ENCODE assay signal across 1 cellular context in genomic region chr11:73242291-73243092, GRCh38.
A peak's percentile ranks its signal among the peaks of the same experiment; 100 is the strongest.
TF ChIP-seq lines count a peak whose summit lies in the region.

No MANE protein-coding gene starts in this region.

TF ChIP-seq in K562, 482 proteins besides CTCF, POLR2A, EP300 and RAD21 (continued from another document and continues in another):
- TF ChIP-seq, protein P1, sequence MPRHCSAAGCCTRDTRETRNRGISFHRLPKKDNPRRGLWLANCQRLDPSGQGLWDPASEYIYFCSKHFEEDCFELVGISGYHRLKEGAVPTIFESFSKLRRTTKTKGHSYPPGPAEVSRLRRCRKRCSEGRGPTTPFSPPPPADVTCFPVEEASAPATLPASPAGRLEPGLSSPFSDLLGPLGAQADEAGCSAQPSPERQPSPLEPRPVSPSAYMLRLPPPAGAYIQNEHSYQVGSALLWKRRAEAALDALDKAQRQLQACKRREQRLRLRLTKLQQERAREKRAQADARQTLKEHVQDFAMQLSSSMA (CRISPR knock-in tag; IDR thresholded peaks at IDR 0.05) = no peak
- TF ChIP-seq SMAD4 (CRISPR knock-in tag; conservative IDR thresholded peaks at IDR 0.05) (peak; percentile 95), ELF2 (CRISPR knock-in tag; IDR thresholded peaks at IDR 0.05) (peak; percentile 61; the same call in 1 of the 2 replicates), POU5F1 (IDR thresholded peaks at IDR 0.05; ENCODE audit: borderline replicate concordance, low read depth, low read length, partially characterized antibody) (peak; percentile 37), IFI16 (CRISPR knock-in tag; IDR thresholded peaks at IDR 0.05) (no peak), ZNF324 (CRISPR knock-in tag; IDR thresholded peaks at IDR 0.05) (no peak), PRDM10 (IDR thresholded peaks at IDR 0.05; ENCODE audit: partially characterized antibody) (peak; percentile 41), STAG1 (CRISPR knock-in tag; IDR thresholded peaks at IDR 0.05; ENCODE audit: borderline replicate concordance) (peak; percentile 82; the same call in 1 of the 2 replicates), SPI1 (IDR thresholded peaks at IDR 0.05; ENCODE audit: borderline replicate concordance, low read depth, low read length) (peak; percentile 8; the same call in 1 of the 2 replicates), KDM4B (IDR thresholded peaks at IDR 0.05; ENCODE audit: borderline replicate concordance in 2 of 2, low read depth in 1 of 2) (no peak), CC2D1A (IDR thresholded peaks at IDR 0.05) (peak; percentile 86), ZNF184 (CRISPR knock-in tag; IDR thresholded peaks at IDR 0.05) (no peak), DIDO1 (tag; IDR thresholded peaks at IDR 0.05; ENCODE audit: low read depth) (peak; percentile 70), ZNF3 (CRISPR knock-in tag; IDR thresholded peaks at IDR 0.05) (no peak), TAF1 (IDR thresholded peaks at IDR 0.05; ENCODE audit: control insufficient read depth, extremely low read depth, insufficient read depth, low read length, severe bottlenecking) (peak; percentile 34), MAZ (CRISPR knock-in tag; conservative IDR thresholded peaks at IDR 0.05 in 1 of 2, IDR thresholded peaks at IDR 0.05 in 1 of 2) (peak in 1 of 2 experiments; percentile 60; a peak in 2 of 4 replicates), PHF20 (IDR thresholded peaks at IDR 0.05; ENCODE audit: partially characterized antibody) (peak; percentile 84), PHF8 (IDR thresholded peaks at IDR 0.05; ENCODE audit: borderline replicate concordance, low read length) (peak; percentile 18; the same call in 1 of the 2 replicates), MTA3 (IDR thresholded peaks at IDR 0.05; ENCODE audit: borderline replicate concordance) (0 out of 2 replicates have a peak, but pooled peaks have one; percentile 47), ETV1 (tag; conservative IDR thresholded peaks at IDR 0.05; ENCODE audit: low read depth) (peak; percentile 56), IRF1 (CRISPR knock-in tag; IDR thresholded peaks at IDR 0.05; ENCODE audit: borderline replicate concordance) (no peak), SRSF7 (optimal IDR thresholded peaks at IDR 0.05; ENCODE audit: low read depth, low read length) (no peak), GABPB1 (CRISPR knock-in tag; IDR thresholded peaks at IDR 0.05) (0 out of 2 replicates have a peak, but pooled peaks have one; percentile 24), TFAP4 (CRISPR knock-in tag; IDR thresholded peaks at IDR 0.05; ENCODE audit: borderline replicate concordance) (peak; percentile 47; the same call in 1 of the 2 replicates), RB1 (IDR thresholded peaks at IDR 0.05; ENCODE audit: low read depth) (0 out of 2 replicates have a peak, but pooled peaks have one; percentile 55), FOSL1 (tag; conservative IDR thresholded peaks at IDR 0.05) (0 out of 2 replicates have a peak, but pooled peaks have one; percentile 17), NCOA1 (IDR thresholded peaks at IDR 0.05; ENCODE audit: low read depth) (no peak), CTBP1 (IDR thresholded peaks at IDR 0.05; ENCODE audit: borderline replicate concordance) (peak; percentile 63; the same call in 1 of the 2 replicates), ZKSCAN1 (IDR thresholded peaks at IDR 0.05; ENCODE audit: low read depth, low read length) (0 out of 2 replicates have a peak, but pooled peaks have one; percentile 33), TBP (optimal IDR thresholded peaks at IDR 0.05; ENCODE audit: low read depth, low read length) (peak; percentile 56), USF2 (CRISPR knock-in tag; IDR thresholded peaks at IDR 0.05) (no peak)
- TF ChIP-seq, protein P2, sequence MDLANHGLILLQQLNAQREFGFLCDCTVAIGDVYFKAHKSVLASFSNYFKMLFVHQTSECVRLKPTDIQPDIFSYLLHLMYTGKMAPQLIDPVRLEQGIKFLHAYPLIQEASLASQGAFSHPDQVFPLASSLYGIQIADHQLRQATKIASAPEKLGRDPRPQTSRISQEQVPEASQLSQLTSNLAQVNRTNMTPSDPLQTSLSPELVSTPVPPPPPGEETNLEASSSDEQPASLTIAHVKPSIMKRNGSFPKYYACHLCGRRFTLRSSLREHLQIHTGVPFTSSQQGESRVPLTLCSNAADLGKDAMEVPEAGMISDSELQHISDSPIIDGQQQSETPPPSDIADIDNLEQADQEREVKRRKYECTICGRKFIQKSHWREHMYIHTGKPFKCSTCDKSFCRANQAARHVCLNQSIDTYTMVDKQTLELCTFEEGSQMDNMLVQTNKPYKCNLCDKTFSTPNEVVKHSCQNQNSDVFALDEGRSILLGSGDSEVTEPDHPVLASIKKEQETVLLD (IDR thresholded peaks at IDR 0.05) = peak; percentile 31; the same call in 1 of the 2 replicates
- TF ChIP-seq, protein P3, sequence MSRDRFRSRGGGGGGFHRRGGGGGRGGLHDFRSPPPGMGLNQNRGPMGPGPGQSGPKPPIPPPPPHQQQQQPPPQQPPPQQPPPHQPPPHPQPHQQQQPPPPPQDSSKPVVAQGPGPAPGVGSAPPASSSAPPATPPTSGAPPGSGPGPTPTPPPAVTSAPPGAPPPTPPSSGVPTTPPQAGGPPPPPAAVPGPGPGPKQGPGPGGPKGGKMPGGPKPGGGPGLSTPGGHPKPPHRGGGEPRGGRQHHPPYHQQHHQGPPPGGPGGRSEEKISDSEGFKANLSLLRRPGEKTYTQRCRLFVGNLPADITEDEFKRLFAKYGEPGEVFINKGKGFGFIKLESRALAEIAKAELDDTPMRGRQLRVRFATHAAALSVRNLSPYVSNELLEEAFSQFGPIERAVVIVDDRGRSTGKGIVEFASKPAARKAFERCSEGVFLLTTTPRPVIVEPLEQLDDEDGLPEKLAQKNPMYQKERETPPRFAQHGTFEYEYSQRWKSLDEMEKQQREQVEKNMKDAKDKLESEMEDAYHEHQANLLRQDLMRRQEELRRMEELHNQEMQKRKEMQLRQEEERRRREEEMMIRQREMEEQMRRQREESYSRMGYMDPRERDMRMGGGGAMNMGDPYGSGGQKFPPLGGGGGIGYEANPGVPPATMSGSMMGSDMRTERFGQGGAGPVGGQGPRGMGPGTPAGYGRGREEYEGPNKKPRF (IDR thresholded peaks at IDR 0.05; ENCODE audit: low read depth, low read length) = no peak
- TF ChIP-seq, protein P4, sequence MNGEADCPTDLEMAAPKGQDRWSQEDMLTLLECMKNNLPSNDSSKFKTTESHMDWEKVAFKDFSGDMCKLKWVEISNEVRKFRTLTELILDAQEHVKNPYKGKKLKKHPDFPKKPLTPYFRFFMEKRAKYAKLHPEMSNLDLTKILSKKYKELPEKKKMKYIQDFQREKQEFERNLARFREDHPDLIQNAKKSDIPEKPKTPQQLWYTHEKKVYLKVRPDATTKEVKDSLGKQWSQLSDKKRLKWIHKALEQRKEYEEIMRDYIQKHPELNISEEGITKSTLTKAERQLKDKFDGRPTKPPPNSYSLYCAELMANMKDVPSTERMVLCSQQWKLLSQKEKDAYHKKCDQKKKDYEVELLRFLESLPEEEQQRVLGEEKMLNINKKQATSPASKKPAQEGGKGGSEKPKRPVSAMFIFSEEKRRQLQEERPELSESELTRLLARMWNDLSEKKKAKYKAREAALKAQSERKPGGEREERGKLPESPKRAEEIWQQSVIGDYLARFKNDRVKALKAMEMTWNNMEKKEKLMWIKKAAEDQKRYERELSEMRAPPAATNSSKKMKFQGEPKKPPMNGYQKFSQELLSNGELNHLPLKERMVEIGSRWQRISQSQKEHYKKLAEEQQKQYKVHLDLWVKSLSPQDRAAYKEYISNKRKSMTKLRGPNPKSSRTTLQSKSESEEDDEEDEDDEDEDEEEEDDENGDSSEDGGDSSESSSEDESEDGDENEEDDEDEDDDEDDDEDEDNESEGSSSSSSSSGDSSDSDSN (IDR thresholded peaks at IDR 0.05; ENCODE audit: borderline replicate concordance in 1 of 2, low read depth in 2 of 2, low read length in 2 of 2) = 0 out of 4 replicates have a peak, but pooled peaks of 1 of the 2 experiments have one; percentile 25
- TF ChIP-seq, protein P5, sequence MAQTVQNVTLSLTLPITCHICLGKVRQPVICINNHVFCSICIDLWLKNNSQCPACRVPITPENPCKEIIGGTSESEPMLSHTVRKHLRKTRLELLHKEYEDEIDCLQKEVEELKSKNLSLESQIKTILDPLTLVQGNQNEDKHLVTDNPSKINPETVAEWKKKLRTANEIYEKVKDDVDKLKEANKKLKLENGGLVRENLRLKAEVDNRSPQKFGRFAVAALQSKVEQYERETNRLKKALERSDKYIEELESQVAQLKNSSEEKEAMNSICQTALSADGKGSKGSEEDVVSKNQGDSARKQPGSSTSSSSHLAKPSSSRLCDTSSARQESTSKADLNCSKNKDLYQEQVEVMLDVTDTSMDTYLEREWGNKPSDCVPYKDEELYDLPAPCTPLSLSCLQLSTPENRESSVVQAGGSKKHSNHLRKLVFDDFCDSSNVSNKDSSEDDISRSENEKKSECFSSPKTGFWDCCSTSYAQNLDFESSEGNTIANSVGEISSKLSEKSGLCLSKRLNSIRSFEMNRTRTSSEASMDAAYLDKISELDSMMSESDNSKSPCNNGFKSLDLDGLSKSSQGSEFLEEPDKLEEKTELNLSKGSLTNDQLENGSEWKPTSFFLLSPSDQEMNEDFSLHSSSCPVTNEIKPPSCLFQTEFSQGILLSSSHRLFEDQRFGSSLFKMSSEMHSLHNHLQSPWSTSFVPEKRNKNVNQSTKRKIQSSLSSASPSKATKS (CRISPR knock-in tag; IDR thresholded peaks at IDR 0.05) = no peak
- TF ChIP-seq, protein P6, sequence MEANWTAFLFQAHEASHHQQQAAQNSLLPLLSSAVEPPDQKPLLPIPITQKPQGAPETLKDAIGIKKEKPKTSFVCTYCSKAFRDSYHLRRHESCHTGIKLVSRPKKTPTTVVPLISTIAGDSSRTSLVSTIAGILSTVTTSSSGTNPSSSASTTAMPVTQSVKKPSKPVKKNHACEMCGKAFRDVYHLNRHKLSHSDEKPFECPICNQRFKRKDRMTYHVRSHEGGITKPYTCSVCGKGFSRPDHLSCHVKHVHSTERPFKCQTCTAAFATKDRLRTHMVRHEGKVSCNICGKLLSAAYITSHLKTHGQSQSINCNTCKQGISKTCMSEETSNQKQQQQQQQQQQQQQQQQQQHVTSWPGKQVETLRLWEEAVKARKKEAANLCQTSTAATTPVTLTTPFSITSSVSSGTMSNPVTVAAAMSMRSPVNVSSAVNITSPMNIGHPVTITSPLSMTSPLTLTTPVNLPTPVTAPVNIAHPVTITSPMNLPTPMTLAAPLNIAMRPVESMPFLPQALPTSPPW (CRISPR knock-in tag; IDR thresholded peaks at IDR 0.05) = peak; percentile 53
- TF ChIP-seq, protein P7, sequence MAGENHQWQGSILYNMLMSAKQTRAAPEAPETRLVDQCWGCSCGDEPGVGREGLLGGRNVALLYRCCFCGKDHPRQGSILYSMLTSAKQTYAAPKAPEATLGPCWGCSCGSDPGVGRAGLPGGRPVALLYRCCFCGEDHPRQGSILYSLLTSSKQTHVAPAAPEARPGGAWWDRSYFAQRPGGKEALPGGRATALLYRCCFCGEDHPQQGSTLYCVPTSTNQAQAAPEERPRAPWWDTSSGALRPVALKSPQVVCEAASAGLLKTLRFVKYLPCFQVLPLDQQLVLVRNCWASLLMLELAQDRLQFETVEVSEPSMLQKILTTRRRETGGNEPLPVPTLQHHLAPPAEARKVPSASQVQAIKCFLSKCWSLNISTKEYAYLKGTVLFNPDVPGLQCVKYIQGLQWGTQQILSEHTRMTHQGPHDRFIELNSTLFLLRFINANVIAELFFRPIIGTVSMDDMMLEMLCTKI (IDR thresholded peaks at IDR 0.05; ENCODE audit: partially characterized antibody) = no peak
